ENCODE assay signal across 21 cellular contexts in the genomic region with DNA sequence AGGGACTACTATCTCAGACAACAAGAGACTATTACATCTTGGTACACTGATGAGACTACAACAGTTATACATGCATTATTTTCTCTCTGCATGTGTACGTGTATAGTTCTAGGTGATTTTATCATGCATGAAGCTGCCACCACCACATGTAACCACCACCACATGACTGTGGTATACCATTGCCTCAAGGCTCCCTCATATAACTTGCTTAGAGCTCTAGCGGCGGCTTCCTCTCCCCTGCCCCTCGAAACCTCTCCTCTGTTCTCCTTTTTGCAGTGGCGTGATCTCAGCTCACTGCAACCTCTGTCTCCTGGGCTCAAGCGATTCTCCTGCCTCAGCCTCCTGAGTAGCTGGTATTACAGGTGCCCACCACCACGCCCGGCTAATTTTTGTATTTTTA.
DNase-seq lines count a peak whose midpoint lies in the region; ATAC-seq lines count a peak whose summit lies in the region.
"Had no signal": no experiment of that assay in that cellular context is flagged by ENCODE, and none has a peak within 500 bp of the region (broad histone marks: within the 10 kb centered on the region; RNA-seq: fewer than 3 reads in every experiment).

No MANE protein-coding gene starts in this region.

- no peak overlapping the region for H3K27ac Mint-ChIP-seq in activated CD4-positive, alpha-beta T cell treated with anti-CD3 and anti-CD28 coated beads, Interleukin-2, amount 10 ng/mL, durations not matched to agents 24 days and 14 days
- H3K27ac Mint-ChIP-seq in T-helper 17 cell: peak overlapping the region; percentile 66
- H3K27ac Mint-ChIP-seq: CD4-positive, CD25-positive, alpha-beta regulatory T cell; T-cell had no signal

- peak; percentile 45 for DNase-seq in activated CD4-positive, alpha-beta T cell treated with anti-CD3 and anti-CD28 coated beads, Interleukin-2, amount 10 ng/mL, durations not matched to agents 24 days and 14 days
- no peak for DNase-seq in activated CD4-positive, alpha-beta T cell treated with anti-CD3 and anti-CD28 coated beads, Interleukin-2, amount 50 U/mL, for 48 hours
- DNase-seq in T-helper 17 cell: no peak
- DNase-seq in HCEC 1CT: no peak
- no peak for DNase-seq in NCI-H2171 treated with DMSO at 0.1 percent for 48 hours (lab: John Stamatoyannopoulos, UW)
- no peak for DNase-seq in NCI-H146 (lab: John Stamatoyannopoulos, UW)
- DNase-seq in HT-29 (ENCODE audit: low spot score): no peak
- DNase-seq: 8988T; CD4-positive, CD25-positive, alpha-beta regulatory T cell; KBM-7; MG63; NCI-H1092; NCI-H1417 treated with DMSO at 0.1 percent for 48 hours; NCI-H187 treated with DMSO at 0.1 percent for 48 hours; NCI-H446; NCI-H524 treated with DMSO at 0.1 percent for 48 hours; NCI-H774; PC-9; SHP77; T-cell had no signal

- no peaks in the 10 kb centered on the region for H3K4me1 Mint-ChIP-seq in activated CD4-positive, alpha-beta T cell treated with anti-CD3 and anti-CD28 coated beads, Interleukin-2, amount 10 ng/mL, durations not matched to agents 24 days and 14 days
- H3K4me1 Mint-ChIP-seq in T-helper 17 cell: no peaks in the 10 kb centered on the region
- H3K4me1 Mint-ChIP-seq: T-cell had no signal

- peaks cover 12% of the 10 kb centered on the region for H3K9me3 Mint-ChIP-seq in activated CD4-positive, alpha-beta T cell treated with anti-CD3 and anti-CD28 coated beads, Interleukin-2, amount 10 ng/mL, durations not matched to agents 24 days and 14 days

- H3K4me3 Mint-ChIP-seq in activated CD4-positive, alpha-beta T cell treated with anti-CD3 and anti-CD28 coated beads, Interleukin-2, amount 10 ng/mL, durations not matched to agents 24 days and 14 days: no peak overlapping the region
- no peak overlapping the region for H3K4me3 Mint-ChIP-seq in T-helper 17 cell
- H3K4me3 Mint-ChIP-seq: CD4-positive, CD25-positive, alpha-beta regulatory T cell; T-cell had no signal

- H3K27me3 Mint-ChIP-seq in activated CD4-positive, alpha-beta T cell treated with anti-CD3 and anti-CD28 coated beads, Interleukin-2, amount 10 ng/mL, durations not matched to agents 24 days and 14 days: no peaks in the 10 kb centered on the region
- H3K27me3 Mint-ChIP-seq in T-helper 17 cell: no peaks in the 10 kb centered on the region
- H3K27me3 Mint-ChIP-seq: CD4-positive, CD25-positive, alpha-beta regulatory T cell; T-cell had no signal

- intact Hi-C loops in activated CD4-positive, alpha-beta T cell treated with anti-CD3 and anti-CD28 coated beads, Interleukin-2, amount 10 ng/mL, durations not matched to agents 24 days and 14 days (cut with micrococcal nuclease): no loop called here

- ATAC-seq in HG03175 (IDR thresholded peaks at IDR 0.05; ENCODE audit: unreplicated experiment) (peak; percentile 64), T-helper 17 cell (no peak)
- ATAC-seq: T-cell had no signal

- H3K9me3 ChIP-seq in T-helper 17 cell (ENCODE audit: control insufficient read depth, low read length, poor library complexity, severe bottlenecking): peaks cover 7% of the 10 kb centered on the region

- H3K36me3 Mint-ChIP-seq in activated CD4-positive, alpha-beta T cell treated with anti-CD3 and anti-CD28 coated beads, Interleukin-2, amount 10 ng/mL, durations not matched to agents 24 days and 14 days (ENCODE audit: low read depth): peaks cover 9% of the 10 kb centered on the region
- H3K36me3 Mint-ChIP-seq in T-helper 17 cell (ENCODE audit: low read depth): peaks cover 5% of the 10 kb centered on the region
